Comparison of ENCODE assay signal across 19 cellular contexts in genomic region chr4:48259748-48260147, GRCh38.
"Had no signal": no experiment of that assay in that cellular context is flagged by ENCODE, and none has a peak within 500 bp of the region (broad histone marks: within the 10 kb centered on the region; RNA-seq: fewer than 3 reads in every experiment).

No MANE protein-coding gene starts in this region.

- ATAC-seq: HepG2 had no signal

- DNase-seq: IMR-90, Karpas-422, KG1, NCI-H1092, NCI-H1105 treated with DMSO at 0.1 percent for 48 hours, NCI-H187, NCI-H2029, NCI-H2081 treated with DMSO at 0.1 percent for 48 hours, NCI-H2171, NCI-H226, NCI-H446, NCI-H510A, NCI-H524 treated with DMSO at 0.1 percent for 48 hours, NCI-H69, NCI-H774, Right ventricle myocardium superior, RPMI8226, SIG-M5 had no signal

- FAIRE-seq: HepG2 had no signal
